16 cellular contexts compared by ENCODE assay signal in genomic region chr2:199862779-199863178, GRCh38. TPM values are rescaled to one million over a fixed set of nuclear protein-coding genes. Genes with fewer than 3 reads are reported as not detected.
"Had no signal": no experiment of that assay in that cellular context is flagged by ENCODE, and none has a peak within 500 bp of the region (broad histone marks: within the 10 kb centered on the region; RNA-seq: fewer than 3 reads in every experiment).

No MANE protein-coding gene starts in this region.

- H3K4me1 ChIP-seq: neural progenitor cell, tibial artery had no signal

- H3K4me3 Mint-ChIP-seq: activated CD4-positive, alpha-beta memory T cell treated with anti-CD3 and anti-CD28 coated beads for 36 hours; activated naive CD8-positive, alpha-beta T cell treated with anti-CD3 and anti-CD28 coated beads for 36 hours; activated T-cell treated with anti-CD3 and anti-CD28 coated beads, Interleukin-2, amount 50 U/mL, for 4 hours; neural progenitor cell; T-helper 2 cell treated with Interferon-gamma antibody and Interleukin-4, amounts not matched to agents 5 μg/mL and 100 μg/mL, for 36 hours had no signal

- H3K27ac Mint-ChIP-seq: activated CD4-positive, alpha-beta memory T cell treated with anti-CD3 and anti-CD28 coated beads for 36 hours; activated naive CD8-positive, alpha-beta T cell treated with anti-CD3 and anti-CD28 coated beads for 36 hours; neural progenitor cell; T-helper 2 cell treated with Interferon-gamma antibody and Interleukin-4, amounts not matched to agents 5 μg/mL and 100 μg/mL, for 36 hours had no signal

- DNase-seq: activated CD4-positive, alpha-beta memory T cell treated with anti-CD3 and anti-CD28 coated beads for 36 hours; activated CD4-positive, alpha-beta T cell treated with anti-CD3 and anti-CD28 coated beads for 1 hour; activated gamma-delta T cell; activated naive CD8-positive, alpha-beta T cell treated with anti-CD3 and anti-CD28 coated beads for 36 hours; activated T-cell treated with anti-CD3 and anti-CD28 coated beads, Interleukin-2, amount 50 U/mL, for 4 hours; aorta; effector CD4-positive, alpha-beta T cell; hippocampal formation; kidney glomerular epithelial cell; ovary; SW 1271; tibial artery had no signal

- H3K9me3 Mint-ChIP-seq: activated CD4-positive, alpha-beta memory T cell treated with anti-CD3 and anti-CD28 coated beads for 36 hours; activated naive CD8-positive, alpha-beta T cell treated with anti-CD3 and anti-CD28 coated beads for 36 hours; activated T-cell treated with anti-CD3 and anti-CD28 coated beads, Interleukin-2, amount 50 U/mL, for 4 hours; neural progenitor cell; T-helper 2 cell treated with Interferon-gamma antibody and Interleukin-4, amounts not matched to agents 5 μg/mL and 100 μg/mL, for 36 hours had no signal

- H3K4me3 ChIP-seq: cardiac muscle cell, neural progenitor cell, ovary, skin epidermis, tibial artery had no signal

- H3K27me3 ChIP-seq: neural progenitor cell, ovary, tibial artery had no signal

- H3K27ac ChIP-seq: cardiac muscle cell, neural progenitor cell, ovary, skin epidermis, tibial artery had no signal

- H3K36me3 Mint-ChIP-seq: activated CD4-positive, alpha-beta memory T cell treated with anti-CD3 and anti-CD28 coated beads for 36 hours; activated naive CD8-positive, alpha-beta T cell treated with anti-CD3 and anti-CD28 coated beads for 36 hours; neural progenitor cell had no signal

- H3K9me3 ChIP-seq: ovary, tibial artery had no signal

- H3K4me1 Mint-ChIP-seq: activated naive CD8-positive, alpha-beta T cell treated with anti-CD3 and anti-CD28 coated beads for 36 hours; neural progenitor cell had no signal

- H3K36me3 ChIP-seq: cardiac muscle cell, neural progenitor cell, ovary, tibial artery had no signal

RNA-seq across cellular contexts. Expression of gene FTCDNL1, which starts 11.8 kb away (rescaled TPM):
- polyA plus RNA-seq: aorta had no signal
